Comparison of ENCODE assay signal across 28 cellular contexts in genomic region chr3:12301031-12301430, GRCh38.
"Had no signal": no experiment of that assay in that cellular context is flagged by ENCODE, and none has a peak within 500 bp of the region (broad histone marks: within the 10 kb centered on the region; RNA-seq: fewer than 3 reads in every experiment).

No MANE protein-coding gene starts in this region.

- H3K4me1 ChIP-seq: colonic mucosa, gastrocnemius medialis, psoas muscle, testis, tibial artery, upper lobe of left lung, uterus had no signal

- H3K27ac ChIP-seq: colonic mucosa, epithelial cell of prostate, gastrocnemius medialis, ovary, psoas muscle, stomach, testis, tibial artery, upper lobe of left lung, uterus had no signal

- H3K27me3 ChIP-seq: colonic mucosa, gastrocnemius medialis, ovary, stomach, testis, tibial artery, upper lobe of left lung, uterus had no signal

- H3K9me3 ChIP-seq: colonic mucosa, gastrocnemius medialis, ovary, psoas muscle, stomach, testis, tibial artery, upper lobe of left lung, uterus had no signal

- H3K4me3 ChIP-seq: colonic mucosa, gastrocnemius medialis, lung, ovary, psoas muscle, stomach, testis, tibial artery, upper lobe of left lung, uterus had no signal

- ATAC-seq: esophagus mucosa; gastrocnemius medialis; left ventricle myocardium superior; natural killer cell; psoas muscle; sciatic nerve; stimulated activated effector memory CD8-positive, alpha-beta T cell treated with anti-CD3 and anti-CD28 coated beads, Interleukin-12 subunit alpha, Interleukin-12 subunit beta, amount 100 ng/mL, for 72 hours had no signal

- FAIRE-seq: keratinocyte had no signal

- DNase-seq: effector CD8-positive, alpha-beta T cell; endodermal cell; foreskin fibroblast; gastrocnemius medialis; head of caudate nucleus; left ventricle myocardium superior; natural killer cell; occipital lobe; ovary; posterior cingulate gyrus; psoas muscle; retina; stimulated activated CD4-positive, alpha-beta T cell treated with anti-CD3 and anti-CD28 coated beads, Interleukin-2, amount 100 ng/mL, for 24 hours; stimulated activated CD4-positive, alpha-beta T cell treated with anti-CD3 and anti-CD28 coated beads, Interleukin-4, amount 100 ng/mL, for 24 hours; stimulated activated naive CD4-positive, alpha-beta T cell treated with Interleukin-2 at 50 U/mL for 16 hours; substantia nigra; testis; tibial artery; upper lobe of left lung; uterus had no signal

- H3K36me3 ChIP-seq: colonic mucosa, gastrocnemius medialis, ovary, stomach, tibial artery, upper lobe of left lung, uterus had no signal
